In genomic region chr12:121376754-121377697, GRCh38 we compare ENCODE assay signal across 12 cellular contexts.
"Had no signal": no experiment of that assay in that cellular context is flagged by ENCODE, and none has a peak within 500 bp of the region (broad histone marks: within the 10 kb centered on the region; RNA-seq: fewer than 3 reads in every experiment).

No MANE protein-coding gene starts in this region.

- H3K4me3 ChIP-seq: cardiac muscle cell, heart left ventricle, lung, transverse colon had no signal

- DNase-seq: activated CD8-positive, alpha-beta memory T cell treated with anti-CD3 and anti-CD28 coated beads, Interleukin-2, amount 50 U/mL, for 48 hours; activated CD8-positive, alpha-beta T cell treated with anti-CD3 and anti-CD28 coated beads for 36 hours; heart left ventricle; naive thymus-derived CD8-positive, alpha-beta T cell; stimulated activated CD4-positive, alpha-beta T cell treated with anti-CD3 and anti-CD28 coated beads, Interleukin-2, amount 100 ng/mL, for 24 hours; stimulated activated naive CD4-positive, alpha-beta T cell; substantia nigra; SW 1271; transverse colon had no signal

- H3K4me3 Mint-ChIP-seq: activated CD8-positive, alpha-beta T cell treated with anti-CD3 and anti-CD28 coated beads for 36 hours; naive thymus-derived CD8-positive, alpha-beta T cell had no signal

- H3K36me3 ChIP-seq: cardiac muscle cell, heart left ventricle, transverse colon had no signal

- H3K4me1 ChIP-seq: heart left ventricle had no signal

- H3K4me1 Mint-ChIP-seq: naive thymus-derived CD8-positive, alpha-beta T cell had no signal

- H3K27ac Mint-ChIP-seq: activated CD8-positive, alpha-beta T cell treated with anti-CD3 and anti-CD28 coated beads for 36 hours had no signal

- ATAC-seq: activated CD8-positive, alpha-beta T cell treated with anti-CD3 and anti-CD28 coated beads for 36 hours; heart left ventricle; naive thymus-derived CD8-positive, alpha-beta T cell; sciatic nerve had no signal

- H3K9me3 ChIP-seq: heart left ventricle, transverse colon had no signal
